Comparison of ENCODE assay signal across 10 cellular contexts in the genomic region with DNA sequence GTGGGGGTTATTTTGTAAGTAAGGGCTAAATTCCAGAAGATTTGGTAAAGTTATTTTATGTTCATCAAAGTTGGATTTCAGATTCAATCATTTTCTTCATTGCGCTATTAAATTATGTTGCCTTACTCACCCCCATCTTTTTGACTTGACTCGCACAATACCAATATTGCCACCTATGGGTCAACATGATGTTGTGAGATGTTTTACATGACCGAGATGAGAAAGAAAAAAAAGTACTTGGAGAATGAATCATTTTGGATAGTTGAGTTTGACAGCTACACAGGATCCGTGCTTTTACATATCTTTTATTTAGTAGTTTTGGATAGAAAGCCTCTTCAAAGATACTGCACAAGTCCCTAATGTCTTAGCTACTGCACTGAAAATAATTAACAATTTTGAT.
DNase-seq lines count a peak whose midpoint lies in the region; ATAC-seq, FAIRE-seq and TF ChIP-seq lines count a peak whose summit lies in the region.
"Had no signal": no experiment of that assay in that cellular context is flagged by ENCODE, and none has a peak within 500 bp of the region (broad histone marks: within the 10 kb centered on the region; RNA-seq: fewer than 3 reads in every experiment).

No MANE protein-coding gene starts in this region.

- TF ChIP-seq CTCF in RWPE1 (conservative IDR thresholded peaks at IDR 0.05; ENCODE audit: low read depth): peak; percentile 40

- CTCF ChIA-PET in RWPE1 (lab: Yijun Ruan, JAX): interaction anchor here (0.5 to 1.3 kb wide), 6 partner anchors 107 to 1521 kb away, joined by 3 to 5 read pairs (median 4); no protein-coding TSS in a partner anchor

- FAIRE-seq in GM19239 (lab: Jason Lieb, UNC): peak; percentile 44

- DNase-seq in AG08396 (ENCODE audit: low spot score): peak; percentile 4
- no peak for DNase-seq in GM19239 (ENCODE audit: insufficient read length, low spot score)
- peak; percentile 60 for DNase-seq in RWPE1 (ENCODE audit: low spot score)
- DNase-seq in iPS DF 4.7 (ENCODE audit: extremely low read depth, low spot score): peak; percentile 1
- DNase-seq in hypothalamus (lab: John Stamatoyannopoulos, UW): no peak
- DNase-seq: activated naive CD4-positive, alpha-beta T cell treated with anti-CD3 and anti-CD28 coated beads for 36 hours; NCI-H1436 treated with DMSO at 0.1 percent for 48 hours had no signal

- H3K27ac ChIP-seq in RWPE1: no peak overlapping the region

- ATAC-seq in HG03097 (IDR thresholded peaks at IDR 0.05; ENCODE audit: low FRiP score, unreplicated experiment) (no peak), HG03571 (IDR thresholded peaks at IDR 0.05; ENCODE audit: unreplicated experiment) (no peak), GM19452 (IDR thresholded peaks at IDR 0.05; ENCODE audit: unreplicated experiment) (no peak)

- POLR2A ChIA-PET in RWPE1 (lab: Yijun Ruan, JAX; ENCODE audit: low non-redundant PET): no interaction called here

Comparison
In these comparisons a context has a peak if more than half of its experiments do, and no peak if none do; other contexts are left out.
1. DNase-seq: peak in AG08396 (single experiment), RWPE1 (single experiment) and iPS DF 4.7 (single experiment); none in GM19239 (single experiment) and hypothalamus (0 of 51).